ENCODE assay signal across 8 cellular contexts in genomic region chr21:44052071-44052829, GRCh38. TPM values are rescaled to one million over a fixed set of nuclear protein-coding genes. Genes with fewer than 3 reads are reported as not detected.
DNase-seq lines count a peak whose midpoint lies in the region; ATAC-seq and TF ChIP-seq lines count a peak whose summit lies in the region.

No MANE protein-coding gene starts in this region.

- H3K27ac ChIP-seq in colonic mucosa (peak overlapping the region; percentile 36), mesodermal cell (ENCODE audit: low read depth, low read length, severe bottlenecking) (peak overlapping the region; percentile 36), upper lobe of right lung (peak overlapping the region; percentile 77)

- WGBS in mesodermal cell (ENCODE audit: insufficient coverage in 2 of 2), 2 experiments = 91 to 97% methylated on average over 10 of the region's 14 CpGs

- no peaks in the 10 kb centered on the region for H3K9me3 ChIP-seq in colonic mucosa
- H3K9me3 ChIP-seq in mesodermal cell (ENCODE audit: control insufficient read depth, low read length) = no peaks in the 10 kb centered on the region
- H3K9me3 ChIP-seq in upper lobe of right lung = no peaks in the 10 kb centered on the region

- intact Hi-C loops in Right ventricle myocardium superior (cut with DNase I) = no loop called here
- intact Hi-C loops in cardiac septum (cut with DNase I) = no loop called here
- intact Hi-C loops in colonic mucosa (cut with DNase I) = no loop called here
- intact Hi-C loops in upper lobe of right lung (cut with DNase I) = no loop called here

- H3K27me3 ChIP-seq in colonic mucosa (no peaks in the 10 kb centered on the region), upper lobe of right lung (no peaks in the 10 kb centered on the region)

- CTCF ChIA-PET in HEK293T (lab: Yijun Ruan, JAX) = no interaction called here

- no peak overlapping the region for H3K9ac ChIP-seq in colonic mucosa (ENCODE audit: low read depth in 2 of 2, low read length in 2 of 2)

- POLR2A ChIA-PET in HEK293T (lab: Yijun Ruan, JAX) = no interaction called here

- H3K36me3 ChIP-seq in colonic mucosa (peaks cover under 1% of the 10 kb centered on the region), mesodermal cell (ENCODE audit: control insufficient read depth, insufficient read depth, low read length) (peaks cover 66% of the 10 kb centered on the region), upper lobe of right lung (peaks cover 47% of the 10 kb centered on the region)

- no peak overlapping the region for H3K4me3 ChIP-seq in colonic mucosa
- no peak overlapping the region for H3K4me3 ChIP-seq in mesodermal cell (ENCODE audit: extremely low read depth, insufficient read depth, low read length, poor library complexity, severe bottlenecking)
- no peak overlapping the region for H3K4me3 ChIP-seq in upper lobe of right lung

- DNase-seq in Right ventricle myocardium superior (no peak), cardiac septum (ENCODE audit: low spot score) (no peak), colonic mucosa (no peak), upper lobe of right lung (no peak), HEK293T (ENCODE audit: extremely low spot score) (no peak)

- no peak for TF ChIP-seq CTCF in colonic mucosa (IDR thresholded peaks at IDR 0.05)
- TF ChIP-seq CTCF in upper lobe of right lung (IDR thresholded peaks at IDR 0.05) = no peak

- peak; percentile 61 for ATAC-seq in Right ventricle myocardium superior (ENCODE audit: poor library complexity)
- ATAC-seq in upper lobe of right lung = peak; percentile 63
- ATAC-seq in HG02885 (IDR thresholded peaks at IDR 0.05; ENCODE audit: poor library complexity, unreplicated experiment) = no peak
- no peak for ATAC-seq in HG02588 (IDR thresholded peaks at IDR 0.05; ENCODE audit: unreplicated experiment)

- H3K4me1 ChIP-seq in colonic mucosa = peaks cover 3% of the 10 kb centered on the region
- H3K4me1 ChIP-seq in mesodermal cell (ENCODE audit: control insufficient read depth, insufficient read depth, low read length, poor library complexity, severe bottlenecking) = peaks cover 28% of the 10 kb centered on the region
- H3K4me1 ChIP-seq in upper lobe of right lung = peaks cover 31% of the 10 kb centered on the region

TF ChIP-seq in HEK293T, 16 proteins besides CTCF, POLR2A, EP300 and RAD21:
- TF ChIP-seq ZNF384 (IDR thresholded peaks at IDR 0.05) (no peak), LEF1 (IDR thresholded peaks at IDR 0.05; ENCODE audit: borderline replicate concordance) (no peak), CTBP1 (IDR thresholded peaks at IDR 0.05; ENCODE audit: borderline replicate concordance) (no peak), TARDBP (IDR thresholded peaks at IDR 0.05) (no peak), PKNOX1 (IDR thresholded peaks at IDR 0.05) (no peak), ELF4 (IDR thresholded peaks at IDR 0.05) (no peak)

RNA-seq across cellular contexts. Expression of gene TRAPPC10, which starts 40.1 kb away (rescaled TPM):
- total RNA-seq in Right ventricle myocardium superior (20.3 TPM), cardiac septum (22.2 TPM), colonic mucosa (10 to 100 TPM; 46.6 to 50.2 TPM), upper lobe of right lung (42.6 TPM)
- 18.1 TPM for polyA plus RNA-seq in mesodermal cell (2013, experiment 1 of 2)
- polyA plus RNA-seq in mesodermal cell (2013, experiment 2 of 2) = 20.6 TPM

RNA-seq across cellular contexts. Expression of gene PWP2, which starts 54.9 kb away (rescaled TPM):
- 8.6 TPM for total RNA-seq in Right ventricle myocardium superior
- 1.6 TPM for total RNA-seq in cardiac septum
- 1 to 10 TPM; 2.3 to 3.1 TPM for total RNA-seq in colonic mucosa
- 2.3 TPM for polyA plus RNA-seq in mesodermal cell (2013, experiment 1 of 2)
- polyA plus RNA-seq in mesodermal cell (2013, experiment 2 of 2) = 2.9 TPM
- total RNA-seq in upper lobe of right lung = 9.9 TPM

Comparison
In these comparisons a context has a peak if more than half of its experiments do, and no peak if none do; other contexts are left out.
1. ATAC-seq: peak in Right ventricle myocardium superior (single experiment) and upper lobe of right lung (single experiment); none in HG02885 (single experiment) and HG02588 (single experiment).
2. Peak in every context shown above with its lines, with median percentiles within 50 percentile points of each other: H3K27ac ChIP-seq.